ENCODE assay signal across 1 cellular context in genomic region chr12:69766260-69766659, GRCh38.
TF ChIP-seq lines count a peak whose summit lies in the region.

No MANE protein-coding gene starts in this region.

TF ChIP-seq in GM23338, 12 proteins besides CTCF, POLR2A, EP300 and RAD21 (continued from another document):
- TF ChIP-seq ZNF114 (CRISPR knock-in tag; IDR thresholded peaks at IDR 0.05): no peak
- TF ChIP-seq JUNB (IDR thresholded peaks at IDR 0.05; ENCODE audit: unreplicated experiment): no peak
- TF ChIP-seq STAT1 (IDR thresholded peaks at IDR 0.05; ENCODE audit: unreplicated experiment): no peak
